In genomic region chr9:70422371-70423043, GRCh38 we compare ENCODE assay signal across 11 cellular contexts. TPM values are rescaled to one million over a fixed set of nuclear protein-coding genes. Genes with fewer than 3 reads are reported as not detected.
A peak's percentile ranks its signal among the peaks of the same experiment; 100 is the strongest.
DNase-seq lines count a peak whose midpoint lies in the region; ATAC-seq, FAIRE-seq and TF ChIP-seq lines count a peak whose summit lies in the region.
"Had no signal": no experiment of that assay in that cellular context is flagged by ENCODE, and none has a peak within 500 bp of the region (broad histone marks: within the 10 kb centered on the region; RNA-seq: fewer than 3 reads in every experiment).

No MANE protein-coding gene starts in this region.

- H3K27ac Mint-ChIP-seq in natural killer cell: peak overlapping the region; percentile 96 to 97
- no peak overlapping the region for H3K27ac Mint-ChIP-seq in stimulated activated naive B cell treated with anti-CD40 and anti-IgM and Interleukin-4, amounts not matched to agents 10 μg/mL and 1 μg/mL and 100 μg/mL, for 72 hours

- no peaks in the 10 kb centered on the region for H3K9me3 ChIP-seq in left ventricle myocardium inferior (replicated peaks)

- H3K9me3 Mint-ChIP-seq in natural killer cell: no peaks in the 10 kb centered on the region
- H3K9me3 Mint-ChIP-seq in stimulated activated naive B cell treated with anti-CD40 and anti-IgM and Interleukin-4, amounts not matched to agents 10 μg/mL and 1 μg/mL and 100 μg/mL, for 72 hours: no peaks in the 10 kb centered on the region

- H3K36me3 ChIP-seq in left ventricle myocardium inferior (no peaks in the 10 kb centered on the region), urinary bladder (ENCODE audit: insufficient read depth) (no peaks in the 10 kb centered on the region)

- intact Hi-C loops in left ventricle myocardium inferior (cut with micrococcal nuclease) (loop anchor here (5.0 kb wide), 2 partner anchors 45 to 60 kb away; no protein-coding TSS in a partner anchor), Right ventricle myocardium superior (cut with DNase I) (no loop called here), natural killer cell (cut with micrococcal nuclease) (no loop called here)

- no peaks in the 10 kb centered on the region for H3K36me3 Mint-ChIP-seq in natural killer cell
- H3K36me3 Mint-ChIP-seq in stimulated activated naive B cell treated with anti-CD40 and anti-IgM and Interleukin-4, amounts not matched to agents 10 μg/mL and 1 μg/mL and 100 μg/mL, for 72 hours: peaks cover 0 to 2% of the 10 kb centered on the region in 2 donors

- peaks cover 47% of the 10 kb centered on the region for H3K4me1 ChIP-seq in left ventricle myocardium inferior
- no peaks in the 10 kb centered on the region for H3K4me1 ChIP-seq in urinary bladder (ENCODE audit: insufficient read depth)

- no peak for FAIRE-seq in RCC 7860 (lab: Jason Lieb, UNC)

- DNase-seq in left ventricle myocardium inferior: no peak
- no peak for DNase-seq in Right ventricle myocardium superior
- no peak for DNase-seq in natural killer cell
- DNase-seq in RCC 7860 (ENCODE audit: low spot score): no peak
- DNase-seq in stimulated activated naive B cell treated with anti-CD40 and anti-IgM and Interleukin-4, amounts not matched to agents 10 μg/mL and 1 μg/mL and 100 μg/mL, for 72 hours: no peak
- DNase-seq: KG1, NCI-H446 had no signal

- WGBS in urinary bladder: 79% methylated on average over 6 of the region's 6 CpGs

- H3K27ac ChIP-seq in left ventricle myocardium inferior (replicated peaks) (peak overlapping the region; percentile 100), angular gyrus (ENCODE audit: low read depth, low read length) (peak overlapping the region; percentile 99), urinary bladder (ENCODE audit: low read depth) (peak overlapping the region; percentile 56)

- TF ChIP-seq CTCF in left ventricle myocardium inferior (IDR thresholded peaks at IDR 0.05; ENCODE audit: borderline replicate concordance) (no peak), natural killer cell (IDR thresholded peaks at IDR 0.05) (no peak)

- no peak overlapping the region for H3K4me3 ChIP-seq in left ventricle myocardium inferior
- no peak overlapping the region for H3K4me3 ChIP-seq in urinary bladder (ENCODE audit: low read depth, low read length)
- H3K4me3 ChIP-seq: SK-N-MC had no signal

- H3K4me3 Mint-ChIP-seq in natural killer cell: peak overlapping the region; percentile 32
- H3K4me3 Mint-ChIP-seq in stimulated activated naive B cell treated with anti-CD40 and anti-IgM and Interleukin-4, amounts not matched to agents 10 μg/mL and 1 μg/mL and 100 μg/mL, for 72 hours: no peak overlapping the region

- no peaks in the 10 kb centered on the region for H3K27me3 ChIP-seq in left ventricle myocardium inferior (ENCODE audit: low read depth)

- no peaks in the 10 kb centered on the region for H3K27me3 Mint-ChIP-seq in natural killer cell (ENCODE audit: low read depth in 2 of 2)
- H3K27me3 Mint-ChIP-seq in stimulated activated naive B cell treated with anti-CD40 and anti-IgM and Interleukin-4, amounts not matched to agents 10 μg/mL and 1 μg/mL and 100 μg/mL, for 72 hours: no peaks in the 10 kb centered on the region

- ATAC-seq in Right ventricle myocardium superior (ENCODE audit: poor library complexity) (no peak), natural killer cell (no peak), GM18861 (IDR thresholded peaks at IDR 0.05; ENCODE audit: unreplicated experiment) (no peak)
- no peak for ATAC-seq in stimulated activated naive B cell treated with anti-CD40 and anti-IgM and Interleukin-4, amounts not matched to agents 10 μg/mL and 1 μg/mL and 100 μg/mL, for 72 hours (replicated peaks)

- peaks cover 28 to 42% of the 10 kb centered on the region in 2 donors for H3K4me1 Mint-ChIP-seq in natural killer cell
- H3K4me1 Mint-ChIP-seq in stimulated activated naive B cell treated with anti-CD40 and anti-IgM and Interleukin-4, amounts not matched to agents 10 μg/mL and 1 μg/mL and 100 μg/mL, for 72 hours: peaks cover 23 to 35% of the 10 kb centered on the region in 2 donors

RNA-seq across cellular contexts. Expression of gene KLF9, which starts 8.1 kb away (rescaled TPM):
- total RNA-seq in left ventricle myocardium inferior (52.8 TPM), Right ventricle myocardium superior (50.9 TPM), natural killer cell (10 to 100 TPM; 47.7 to 79.3 (median 51.2) TPM), urinary bladder (15.4 TPM)
- 97.7 TPM for polyA plus RNA-seq in urinary bladder
